Comparison of ENCODE assay signal across 19 cellular contexts in genomic region chr9:15438891-15439290, GRCh38. TPM values are rescaled to one million over a fixed set of nuclear protein-coding genes. Genes with fewer than 3 reads are reported as not detected.
DNase-seq lines count a peak whose midpoint lies in the region; ATAC-seq, FAIRE-seq and TF ChIP-seq lines count a peak whose summit lies in the region.
"Had no signal": no experiment of that assay in that cellular context is flagged by ENCODE, and none has a peak within 500 bp of the region (broad histone marks: within the 10 kb centered on the region; RNA-seq: fewer than 3 reads in every experiment).

No MANE protein-coding gene starts in this region.

- peaks cover 40% of the 10 kb centered on the region for H3K79me2 ChIP-seq in HepG2 (ENCODE audit: insufficient read depth, low read length)

- CTCF ChIA-PET in HepG2 (lab: Yijun Ruan, JAX; ENCODE audit: low intra/inter-chr PET ratio, low total read pairs) (no interaction called here), WTC11 (lab: Charles Lee) (no interaction called here)

- H3K4me3 ChIP-seq in HepG2 (replicated peaks in 1 of 3; ENCODE audit: insufficient read depth in 1 of 3, low read depth in 2 of 3, low read length in 3 of 3) (no peak overlapping the region), right lobe of liver (no peak overlapping the region), MG63 (no peak overlapping the region)
- H3K4me3 ChIP-seq: GM23248 had no signal

- H4K20me1 ChIP-seq in HepG2 (ENCODE audit: insufficient read depth, low read length), result 0 out of 2 replicates have a peak, but pooled peaks cover 3% of the 10 kb centered on the region

- no peak for TF ChIP-seq RAD21 in HepG2 (CRISPR knock-in tag; IDR thresholded peaks at IDR 0.05)

- TF ChIP-seq EP300 in HepG2 (IDR thresholded peaks at IDR 0.05; ENCODE audit: low read depth in 2 of 2, low read length in 2 of 2) (no peak), HepG2 (CRISPR knock-in tag; IDR thresholded peaks at IDR 0.05; ENCODE audit: borderline replicate concordance) (no peak)

- H3K9ac ChIP-seq in HepG2 (ENCODE audit: insufficient read depth, low read depth, low read length), result no peak overlapping the region
- H3K9ac ChIP-seq: GM23248 had no signal

- no peak for ATAC-seq in HepG2
- no peak for ATAC-seq in right lobe of liver
- no peak for ATAC-seq in WTC11
- ATAC-seq in effector memory CD8-positive, alpha-beta T cell (replicated peaks), result no peak
- ATAC-seq in HG02970 (IDR thresholded peaks at IDR 0.05; ENCODE audit: low FRiP score, unreplicated experiment), result no peak
- ATAC-seq: CD8-positive, alpha-beta T cell had no signal

- H3K27ac ChIP-seq in HepG2 (ENCODE audit: extremely low read length, insufficient read depth, low read length) (no peak overlapping the region), right lobe of liver (no peak overlapping the region)
- H3K27ac ChIP-seq: C4-2B, GM23248 had no signal

- no TSS peak for BruUV-seq in HepG2 (replicated peaks; lab: Mats Ljungman, UMichigan)

- intact Hi-C loops in HepG2 (cut with micrococcal nuclease; ENCODE audit: unreplicated experiment) (no loop called here), right lobe of liver (cut with DNase I) (no loop called here)
- intact Hi-C loops in activated T-helper 1 cell treated with anti-CD3 and anti-CD28 coated beads, Interleukin-12 subunit alpha, Interleukin-12 subunit beta, Interleukin-2, Interleukin-4 antibody, amounts not matched to agents 30 ng/mL and 10 ng/mL and 1 ng/mL, durations not matched to agents 14 hours and 24 hours and 36 hours (cut with micrococcal nuclease), result no loop called here

- no peak overlapping the region for H3K27ac Mint-ChIP-seq in WTC11
- H3K27ac Mint-ChIP-seq in effector memory CD8-positive, alpha-beta T cell, result peak overlapping the region; percentile 49 to 54
- H3K27ac Mint-ChIP-seq in activated T-helper 1 cell treated with anti-CD3 and anti-CD28 coated beads, Interleukin-12 subunit alpha, Interleukin-12 subunit beta, Interleukin-2, Interleukin-4 antibody, amounts not matched to agents 30 ng/mL and 10 ng/mL and 1 ng/mL, durations not matched to agents 14 hours and 24 hours and 36 hours, result no peak overlapping the region

- no peaks in the 10 kb centered on the region for H3K9me3 ChIP-seq in HepG2 (ENCODE audit: low read length)
- H3K9me3 ChIP-seq in right lobe of liver, result no peaks in the 10 kb centered on the region
- H3K9me3 ChIP-seq in MG63, result no peaks in the 10 kb centered on the region
- H3K9me3 ChIP-seq: Caco-2 had no signal

- H3K27me3 ChIP-seq in HepG2 (ENCODE audit: control insufficient read depth in 1 of 2, insufficient read depth in 2 of 2, low read length in 2 of 2) (no peaks in the 10 kb centered on the region), right lobe of liver (no peaks in the 10 kb centered on the region), MG63 (no peaks in the 10 kb centered on the region)

- POLR2A ChIA-PET in HepG2 (lab: Yijun Ruan, JAX) (no interaction called here), WTC11 (lab: Charles Lee) (no interaction called here)

- no peak for TF ChIP-seq CTCF in HepG2 (CRISPR knock-in tag; IDR thresholded peaks at IDR 0.05)
- no peak for TF ChIP-seq CTCF in right lobe of liver (IDR thresholded peaks at IDR 0.05)
- TF ChIP-seq CTCF in WTC11 (IDR thresholded peaks at IDR 0.05), result no peak

- in situ Hi-C loops in HepG2 (cut with HindIII; ENCODE audit: extremely low pct_ligation_motif_present, low pct_unique_long_range_greater_than_20kb), result no loop called here

- no peak overlapping the region for H2AFZ ChIP-seq in HepG2 (ENCODE audit: low read length)
- H2AFZ ChIP-seq: GM23248 had no signal

- TF ChIP-seq POLR2A in HepG2 (IDR thresholded peaks at IDR 0.05; ENCODE audit: insufficient read depth in 1 of 2, low read depth in 2 of 2, low read length in 2 of 2) (no peak), right lobe of liver (IDR thresholded peaks at IDR 0.05) (no peak)

- H3K4me1 ChIP-seq in HepG2 (ENCODE audit: insufficient read depth, low read length) (no peaks in the 10 kb centered on the region), right lobe of liver (no peaks in the 10 kb centered on the region)

- peaks cover 83% of the 10 kb centered on the region for H3K36me3 Mint-ChIP-seq in WTC11
- peaks cover 60% of the 10 kb centered on the region for H3K36me3 Mint-ChIP-seq in effector memory CD8-positive, alpha-beta T cell (ENCODE audit: insufficient read depth)
- H3K36me3 Mint-ChIP-seq in activated T-helper 1 cell treated with anti-CD3 and anti-CD28 coated beads, Interleukin-12 subunit alpha, Interleukin-12 subunit beta, Interleukin-2, Interleukin-4 antibody, amounts not matched to agents 30 ng/mL and 10 ng/mL and 1 ng/mL, durations not matched to agents 14 hours and 24 hours and 36 hours (ENCODE audit: low read depth), result peaks cover 64% of the 10 kb centered on the region

- H3K27me3 Mint-ChIP-seq in WTC11 (ENCODE audit: low read depth), result no peaks in the 10 kb centered on the region; the same call in 1 of the 2 replicates
- H3K27me3 Mint-ChIP-seq in effector memory CD8-positive, alpha-beta T cell, result no peaks in the 10 kb centered on the region
- H3K27me3 Mint-ChIP-seq in activated T-helper 1 cell treated with anti-CD3 and anti-CD28 coated beads, Interleukin-12 subunit alpha, Interleukin-12 subunit beta, Interleukin-2, Interleukin-4 antibody, amounts not matched to agents 30 ng/mL and 10 ng/mL and 1 ng/mL, durations not matched to agents 14 hours and 24 hours and 36 hours (ENCODE audit: insufficient read depth), result no peaks in the 10 kb centered on the region
- H3K27me3 Mint-ChIP-seq: CD4-positive, CD25-positive, alpha-beta regulatory T cell had no signal

- H3K4me2 ChIP-seq in HepG2 (ENCODE audit: low read depth, low read length), result no peak overlapping the region

- H3K36me3 ChIP-seq in HepG2 (replicated peaks in 1 of 2; ENCODE audit: control insufficient read depth in 1 of 2, insufficient read depth in 2 of 2, low read length in 2 of 2) (peaks cover 7 to 50% of the 10 kb centered on the region in 2 experiments), right lobe of liver (peaks cover 0 to 23% (median 6%) of the 10 kb centered on the region in 4 donors), MG63 (peaks cover 75% of the 10 kb centered on the region)

- DNase-seq in HepG2 (ENCODE audit: low spot score), result no peak
- no peak for DNase-seq in right lobe of liver
- no peak for DNase-seq in WTC11 (ENCODE audit: low spot score)
- DNase-seq in effector memory CD8-positive, alpha-beta T cell, result no peak
- no peak for DNase-seq in MG63
- no peak for DNase-seq in activated T-helper 1 cell treated with anti-CD3 and anti-CD28 coated beads, Interleukin-12 subunit alpha, Interleukin-12 subunit beta, Interleukin-2, Interleukin-4 antibody, amounts not matched to agents 30 ng/mL and 10 ng/mL and 1 ng/mL, durations not matched to agents 14 hours and 24 hours and 36 hours (ENCODE audit: low spot score)
- DNase-seq: 8988T; Caco-2; CD4-positive, CD25-positive, alpha-beta regulatory T cell; CD8-positive, alpha-beta T cell; DMS153; DND-41; GM23248; H7; HCEC 1CT had no signal

- FAIRE-seq in HepG2 (lab: Jason Lieb, UNC), result no peak
- FAIRE-seq: GM12892, H1 had no signal

- peaks cover 38% of the 10 kb centered on the region for H3K9me3 Mint-ChIP-seq in WTC11
- H3K9me3 Mint-ChIP-seq in effector memory CD8-positive, alpha-beta T cell, result no peaks in the 10 kb centered on the region
- peaks cover 4% of the 10 kb centered on the region for H3K9me3 Mint-ChIP-seq in activated T-helper 1 cell treated with anti-CD3 and anti-CD28 coated beads, Interleukin-12 subunit alpha, Interleukin-12 subunit beta, Interleukin-2, Interleukin-4 antibody, amounts not matched to agents 30 ng/mL and 10 ng/mL and 1 ng/mL, durations not matched to agents 14 hours and 24 hours and 36 hours
- H3K9me3 Mint-ChIP-seq: CD8-positive, alpha-beta T cell had no signal

- H3K4me1 Mint-ChIP-seq in WTC11, result no peaks in the 10 kb centered on the region
- peaks cover 15 to 37% of the 10 kb centered on the region in 2 donors for H3K4me1 Mint-ChIP-seq in effector memory CD8-positive, alpha-beta T cell (ENCODE audit: low read depth in 2 of 2)
- peaks cover 13% of the 10 kb centered on the region for H3K4me1 Mint-ChIP-seq in activated T-helper 1 cell treated with anti-CD3 and anti-CD28 coated beads, Interleukin-12 subunit alpha, Interleukin-12 subunit beta, Interleukin-2, Interleukin-4 antibody, amounts not matched to agents 30 ng/mL and 10 ng/mL and 1 ng/mL, durations not matched to agents 14 hours and 24 hours and 36 hours (ENCODE audit: low read depth)

- WGBS in HepG2 (ENCODE audit: low lambda C conversion rate), result 99% methylated on average over 7 of the region's 7 CpGs
- WGBS in right lobe of liver (ENCODE audit: insufficient coverage, low coverage, low lambda C conversion rate, missing lambda C conversion rate), result 97% methylated on average over 7 of the region's 7 CpGs

- H3K4me3 Mint-ChIP-seq in WTC11, result no peak overlapping the region
- no peak overlapping the region for H3K4me3 Mint-ChIP-seq in effector memory CD8-positive, alpha-beta T cell
- no peak overlapping the region for H3K4me3 Mint-ChIP-seq in activated T-helper 1 cell treated with anti-CD3 and anti-CD28 coated beads, Interleukin-12 subunit alpha, Interleukin-12 subunit beta, Interleukin-2, Interleukin-4 antibody, amounts not matched to agents 30 ng/mL and 10 ng/mL and 1 ng/mL, durations not matched to agents 14 hours and 24 hours and 36 hours
- H3K4me3 Mint-ChIP-seq: CD4-positive, CD25-positive, alpha-beta regulatory T cell; CD8-positive, alpha-beta T cell had no signal

RNA-seq across cellular contexts. Expression of gene SNAPC3, which starts 16.2 kb away (rescaled TPM):
- total RNA-seq in HepG2 (2016; rRNA removed; fragmentation: Illumina TruSeq; extraction: Trizol) (25.5 and 25.6 TPM in 2 replicates), right lobe of liver (10 to 100 TPM in 5 of 6 experiments, 1 to 10 TPM in 1; 9.6 to 13.5 (median 13.3) TPM), WTC11 (2021) (33.5 to 37.7 TPM (median 33.6 TPM) in 3 replicates)
- total RNA-seq in HepG2 (2016; cell fraction: cytosol; rRNA removed; fragmentation: Illumina TruSeq; extraction: Trizol; ENCODE audit: low read depth), result 3.6 and 4.5 TPM in 2 replicates
- total RNA-seq in HepG2 (2016; cell fraction: insoluble cytoplasmic fraction; rRNA removed; fragmentation: Illumina TruSeq; extraction: Trizol), result 24.0 and 25.0 TPM in 2 replicates
- total RNA-seq in HepG2 (2016; cell fraction: membrane; rRNA removed; fragmentation: Illumina TruSeq; extraction: Trizol), result 8.1 and 9.1 TPM in 2 replicates
- 39.1 TPM in 2 replicates for total RNA-seq in HepG2 (2016; cell fraction: nucleus; rRNA removed; fragmentation: Illumina TruSeq; extraction: Trizol)
- 20.8 and 26.0 TPM in 2 replicates for polyA plus RNA-seq in HepG2 (2011; rRNA removed)
- polyA plus RNA-seq in HepG2 (2011; cell fraction: cytosol; rRNA removed), result 11.3 and 14.4 TPM in 2 replicates
- polyA plus RNA-seq in HepG2 (2011; cell fraction: nucleus; rRNA removed), result 28.8 and 32.5 TPM in 2 replicates
- 17.5 and 20.8 TPM in 2 replicates for polyA plus RNA-seq in HepG2 (2012)
- polyA plus RNA-seq in HepG2 (2016; cell fraction: cytosol; fragmentation: Illumina TruSeq; extraction: Trizol; ENCODE audit: low read depth), result 2.1 and 2.3 TPM in 2 replicates
- polyA plus RNA-seq in HepG2 (2016; cell fraction: insoluble cytoplasmic fraction; fragmentation: Illumina TruSeq; extraction: Trizol; ENCODE audit: low read depth), result 25.8 and 27.1 TPM in 2 replicates
- 4.4 and 4.9 TPM in 2 replicates for polyA plus RNA-seq in HepG2 (2016; cell fraction: membrane; fragmentation: Illumina TruSeq; extraction: Trizol; ENCODE audit: low read depth)
- 32.4 and 33.8 TPM in 2 replicates for polyA plus RNA-seq in HepG2 (2016; cell fraction: nucleus; fragmentation: Illumina TruSeq; extraction: Trizol; ENCODE audit: insufficient read depth, low read depth)
- polyA minus RNA-seq in HepG2 (2011; rRNA and poly(A)+ RNA removed; ENCODE audit: low replicate concordance), result 8.8 and 12.1 TPM in 2 replicates
- polyA minus RNA-seq in HepG2 (2011; cell fraction: cytosol; rRNA and poly(A)+ RNA removed), result 14.5 and 18.6 TPM in 2 replicates
- polyA minus RNA-seq in HepG2 (2011; cell fraction: nucleus; rRNA and poly(A)+ RNA removed), result 72.5 and 83.2 TPM in 2 replicates
- 132 and 172 TPM in 2 replicates for total RNA-seq in MG63 (2014; rRNA removed; shearing (Covaris generic); ENCODE audit: low replicate concordance)
- 27.1 and 30.5 TPM in 2 replicates for total RNA-seq in activated T-helper 1 cell treated with anti-CD3 and anti-CD28 coated beads, Interleukin-12 subunit alpha, Interleukin-12 subunit beta, Interleukin-2, Interleukin-4 antibody, amounts not matched to agents 30 ng/mL and 10 ng/mL and 1 ng/mL, durations not matched to agents 14 hours and 24 hours and 36 hours

Comparison
In these comparisons a context has a peak if more than half of its experiments do, and no peak if none do; other contexts are left out.
1. H3K27ac Mint-ChIP-seq: peak in effector memory CD8-positive, alpha-beta T cell (2 of 2); none in WTC11 (single experiment) and activated T-helper 1 cell treated with anti-CD3 and anti-CD28 coated beads, Interleukin-12 subunit alpha, Interleukin-12 subunit beta, Interleukin-2, Interleukin-4 antibody, amounts not matched to agents 30 ng/mL and 10 ng/mL and 1 ng/mL, durations not matched to agents 14 hours and 24 hours and 36 hours (single experiment).
2. Of the 50 proteins assayed by ChIP-seq in both HepG2 and WTC11: peak only in HepG2: none; only in WTC11: none; in both: ZNF121; in neither: 49.